ENCODE assay signal across 1 cellular context in the genomic region with DNA sequence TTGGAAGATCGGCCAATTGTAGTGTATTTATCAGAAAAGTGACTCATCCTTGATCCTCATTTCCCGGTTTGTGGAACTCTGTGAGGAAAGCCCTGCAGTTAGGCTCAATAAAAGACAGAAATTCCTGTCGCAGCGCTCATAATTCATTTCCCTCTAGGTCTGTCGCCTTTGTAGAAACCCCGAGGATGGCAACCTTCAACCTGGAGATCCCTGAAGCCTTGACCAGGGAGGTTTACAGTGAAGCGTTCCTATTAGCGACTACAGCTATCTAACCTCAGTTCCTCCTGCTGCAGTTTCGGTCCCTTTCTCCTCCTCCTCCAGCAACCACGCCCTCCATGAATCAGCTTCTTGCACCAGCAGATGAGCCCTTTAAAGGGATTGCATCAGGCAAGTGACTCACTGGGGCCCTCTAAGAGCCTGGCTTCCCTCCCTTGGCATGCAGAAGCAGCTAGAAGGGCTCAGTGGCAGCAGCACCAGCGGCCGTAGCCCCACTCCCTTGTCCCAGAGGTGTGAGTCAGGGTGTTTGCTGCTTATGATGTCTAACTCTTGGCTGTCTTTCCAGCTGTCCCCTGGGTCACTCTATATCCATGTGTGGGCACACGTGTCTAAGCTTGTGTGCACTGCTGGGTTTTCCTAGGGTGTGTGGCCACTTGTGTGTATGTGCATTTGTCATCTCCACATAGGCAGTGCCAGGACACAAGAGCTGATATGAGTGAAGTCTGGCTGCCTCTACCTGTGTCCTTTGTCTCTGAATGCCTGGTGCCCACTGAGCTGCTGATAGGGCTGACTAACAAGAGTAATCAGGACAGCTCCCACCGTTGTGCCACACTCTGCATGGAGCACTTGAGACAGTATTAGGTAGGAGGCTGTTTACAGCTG.
TF ChIP-seq lines count a peak whose summit lies in the region.

No MANE protein-coding gene starts in this region.

TF ChIP-seq in SK-N-SH, 30 proteins besides CTCF, POLR2A, EP300 and RAD21 (continued from another document):
- peak; percentile 95 for TF ChIP-seq JUND (IDR thresholded peaks at IDR 0.05)
- TF ChIP-seq TEAD4 (IDR thresholded peaks at IDR 0.05; ENCODE audit: borderline replicate concordance, insufficient read depth), result 0 out of 2 replicates have a peak, but pooled peaks have one; percentile 21
- TF ChIP-seq MAX (IDR thresholded peaks at IDR 0.05; ENCODE audit: low read depth), result peak; percentile 94
- no peak; the same call in 1 of the 2 replicates for TF ChIP-seq RXRA (IDR thresholded peaks at IDR 0.05; ENCODE audit: borderline replicate concordance, low read depth)
- peak; percentile 54; the same call in 1 of the 2 replicates for TF ChIP-seq FOXM1 (IDR thresholded peaks at IDR 0.05; ENCODE audit: low read depth)
- peak; percentile 84 for TF ChIP-seq NFIC (IDR thresholded peaks at IDR 0.05; ENCODE audit: borderline replicate concordance)
- TF ChIP-seq GABPA (IDR thresholded peaks at IDR 0.05; ENCODE audit: low read depth), result no peak
- TF ChIP-seq NRF1 (IDR thresholded peaks at IDR 0.05; ENCODE audit: low read depth, low read length), result no peak
- TF ChIP-seq MEF2A (IDR thresholded peaks at IDR 0.05; ENCODE audit: borderline replicate concordance, low read depth), result no peak
- TF ChIP-seq, protein P1, sequence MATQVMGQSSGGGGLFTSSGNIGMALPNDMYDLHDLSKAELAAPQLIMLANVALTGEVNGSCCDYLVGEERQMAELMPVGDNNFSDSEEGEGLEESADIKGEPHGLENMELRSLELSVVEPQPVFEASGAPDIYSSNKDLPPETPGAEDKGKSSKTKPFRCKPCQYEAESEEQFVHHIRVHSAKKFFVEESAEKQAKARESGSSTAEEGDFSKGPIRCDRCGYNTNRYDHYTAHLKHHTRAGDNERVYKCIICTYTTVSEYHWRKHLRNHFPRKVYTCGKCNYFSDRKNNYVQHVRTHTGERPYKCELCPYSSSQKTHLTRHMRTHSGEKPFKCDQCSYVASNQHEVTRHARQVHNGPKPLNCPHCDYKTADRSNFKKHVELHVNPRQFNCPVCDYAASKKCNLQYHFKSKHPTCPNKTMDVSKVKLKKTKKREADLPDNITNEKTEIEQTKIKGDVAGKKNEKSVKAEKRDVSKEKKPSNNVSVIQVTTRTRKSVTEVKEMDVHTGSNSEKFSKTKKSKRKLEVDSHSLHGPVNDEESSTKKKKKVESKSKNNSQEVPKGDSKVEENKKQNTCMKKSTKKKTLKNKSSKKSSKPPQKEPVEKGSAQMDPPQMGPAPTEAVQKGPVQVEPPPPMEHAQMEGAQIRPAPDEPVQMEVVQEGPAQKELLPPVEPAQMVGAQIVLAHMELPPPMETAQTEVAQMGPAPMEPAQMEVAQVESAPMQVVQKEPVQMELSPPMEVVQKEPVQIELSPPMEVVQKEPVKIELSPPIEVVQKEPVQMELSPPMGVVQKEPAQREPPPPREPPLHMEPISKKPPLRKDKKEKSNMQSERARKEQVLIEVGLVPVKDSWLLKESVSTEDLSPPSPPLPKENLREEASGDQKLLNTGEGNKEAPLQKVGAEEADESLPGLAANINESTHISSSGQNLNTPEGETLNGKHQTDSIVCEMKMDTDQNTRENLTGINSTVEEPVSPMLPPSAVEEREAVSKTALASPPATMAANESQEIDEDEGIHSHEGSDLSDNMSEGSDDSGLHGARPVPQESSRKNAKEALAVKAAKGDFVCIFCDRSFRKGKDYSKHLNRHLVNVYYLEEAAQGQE (IDR thresholded peaks at IDR 0.05; ENCODE audit: low read depth, low read length), result peak; percentile 34; the same call in 1 of the 2 replicates
- TF ChIP-seq POLR2AphosphoS5 (IDR thresholded peaks at IDR 0.05; ENCODE audit: low read depth, low read length), result peak; percentile 94
